9 cellular contexts compared by ENCODE assay signal in the genomic region with DNA sequence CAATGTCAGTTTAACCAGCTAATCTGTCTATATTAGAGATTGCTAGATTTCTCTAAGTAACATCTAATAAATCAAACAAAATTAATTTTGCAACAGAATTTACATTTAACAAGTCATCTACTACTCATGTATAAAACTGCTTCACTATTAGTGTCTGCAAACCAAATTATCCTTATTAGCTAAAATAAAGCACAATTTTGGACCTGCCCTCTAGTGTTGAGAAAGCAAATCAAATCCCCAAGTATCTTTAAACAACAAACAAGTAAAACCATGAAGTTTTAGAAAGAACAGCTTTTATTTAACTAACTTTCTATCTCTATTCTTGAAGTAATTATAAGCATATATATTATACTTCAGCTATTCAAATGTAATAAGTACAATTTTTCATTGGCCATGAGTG.
DNase-seq lines count a peak whose midpoint lies in the region; ATAC-seq and TF ChIP-seq lines count a peak whose summit lies in the region.
"Had no signal": no experiment of that assay in that cellular context is flagged by ENCODE, and none has a peak within 500 bp of the region (broad histone marks: within the 10 kb centered on the region; RNA-seq: fewer than 3 reads in every experiment).

No MANE protein-coding gene starts in this region.

- in situ Hi-C loops in brain microvascular endothelial cell (cut with HindIII; ENCODE audit: low pct_ligation_motif_present, low sequenced_read_pairs) = no loop called here

- H3K36me3 ChIP-seq in KMS-11 (ENCODE audit: insufficient read depth) (no peaks in the 10 kb centered on the region), brain microvascular endothelial cell (replicated peaks) (no peaks in the 10 kb centered on the region)

- H3K27ac Mint-ChIP-seq in CD4-positive, alpha-beta T cell = no peak overlapping the region

- H3K4me1 Mint-ChIP-seq in CD4-positive, alpha-beta T cell (ENCODE audit: low read depth) = no peaks in the 10 kb centered on the region

- H3K79me2 ChIP-seq in KMS-11 (ENCODE audit: insufficient read depth, low read depth) = no peaks in the 10 kb centered on the region

- no peak for ATAC-seq in CD4-positive, alpha-beta T cell (ENCODE audit: poor library complexity)
- ATAC-seq in left colon (no peak), HG02970 (IDR thresholded peaks at IDR 0.05; ENCODE audit: low FRiP score, unreplicated experiment) (no peak), HG03280 (IDR thresholded peaks at IDR 0.05; ENCODE audit: unreplicated experiment) (no peak)

- H3K4me3 ChIP-seq in KMS-11 (IDR thresholded peaks at IDR 0.05; ENCODE audit: insufficient read depth, low read depth, low read length) (no peak overlapping the region), brain microvascular endothelial cell (ENCODE audit: low read depth, low read length) (no peak overlapping the region)

- H3K9me3 Mint-ChIP-seq in CD4-positive, alpha-beta T cell = no peaks in the 10 kb centered on the region

- DNase-seq in CD4-positive, alpha-beta T cell = no peak
- no peak for DNase-seq in brain microvascular endothelial cell
- peak; percentile 9 for DNase-seq in myocyte (ENCODE audit: low read depth)
- no peak for DNase-seq in activated CD4-positive, alpha-beta T cell treated with anti-CD3 and anti-CD28 coated beads, Interleukin-2, amount 50 U/mL, for 1 hour
- no peak for DNase-seq in left colon
- DNase-seq: NCI-H1436 had no signal

- POLR2A ChIA-PET in CD4-positive, alpha-beta T cell (lab: Charles Lee) = no interaction called here

- H3K9ac ChIP-seq in KMS-11 = no peak overlapping the region

- H3K27me3 ChIP-seq in CD4-positive, alpha-beta T cell (ENCODE audit: control insufficient read depth, insufficient read depth, low read length) = no peaks in the 10 kb centered on the region
- H3K27me3 ChIP-seq in KMS-11 (ENCODE audit: insufficient read depth, low read depth) (no peaks in the 10 kb centered on the region), brain microvascular endothelial cell (replicated peaks) (no peaks in the 10 kb centered on the region)

- H3K27ac ChIP-seq in CD4-positive, alpha-beta T cell (ENCODE audit: low read depth, low read length) = no peak overlapping the region
- H3K27ac ChIP-seq in KMS-11 (no peak overlapping the region), brain microvascular endothelial cell (no peak overlapping the region)

- peaks cover 24% of the 10 kb centered on the region for H3K36me3 Mint-ChIP-seq in CD4-positive, alpha-beta T cell (ENCODE audit: low read depth)

- intact Hi-C loops in CD4-positive, alpha-beta T cell (cut with DNase I, micrococcal nuclease) = loop anchor here in 1 of 2 experiments (2.0 to 5.0 kb wide), 2 partner anchors 675 to 1051 kb away; no protein-coding TSS in a partner anchor
- intact Hi-C loops in left colon (cut with DNase I, micrococcal nuclease) = no loop called here

- H3K4me3 Mint-ChIP-seq in CD4-positive, alpha-beta T cell = no peak overlapping the region

- no peaks in the 10 kb centered on the region for H4K20me1 ChIP-seq in KMS-11 (ENCODE audit: insufficient read depth)

- H3K9me3 ChIP-seq in CD4-positive, alpha-beta T cell (ENCODE audit: control insufficient read depth, low read length) = no peaks in the 10 kb centered on the region

- no peak overlapping the region for H2AFZ ChIP-seq in KMS-11 (ENCODE audit: low read depth)

- H3K4me1 ChIP-seq in KMS-11 (ENCODE audit: low read depth, poor library complexity, severe bottlenecking) = no peaks in the 10 kb centered on the region

- no peaks in the 10 kb centered on the region for H3K27me3 Mint-ChIP-seq in CD4-positive, alpha-beta T cell

- no peak overlapping the region for H3K4me2 ChIP-seq in KMS-11

- TF ChIP-seq CTCF in CD4-positive, alpha-beta T cell (IDR thresholded peaks at IDR 0.05) = peak; percentile 42
- peak; percentile 58 for TF ChIP-seq CTCF in KMS-11 (conservative IDR thresholded peaks at IDR 0.05; ENCODE audit: low read depth, low read length)
- peak; percentile 38 for TF ChIP-seq CTCF in brain microvascular endothelial cell (IDR thresholded peaks at IDR 0.05; ENCODE audit: low read depth, low read length, missing control alignments)

- CTCF ChIA-PET in CD4-positive, alpha-beta T cell (lab: Charles Lee) = no interaction called here
